Comparison of ENCODE assay signal across 31 cellular contexts in genomic region chr16:48586083-48586482, GRCh38.
"Had no signal": no experiment of that assay in that cellular context is flagged by ENCODE, and none has a peak within 500 bp of the region (broad histone marks: within the 10 kb centered on the region; RNA-seq: fewer than 3 reads in every experiment).

No MANE protein-coding gene starts in this region.

- H3K27me3 Mint-ChIP-seq: activated B cell treated with CpG ODN at 0.5 μM for 24 hours; activated CD8-positive, alpha-beta T cell treated with anti-CD3 and anti-CD28 coated beads for 36 hours; naive B cell; type B pancreatic cell had no signal

- DNase-seq: activated B cell treated with CpG ODN at 0.5 μM for 24 hours; activated CD4-positive, alpha-beta T cell treated with anti-CD3 and anti-CD28 coated beads, Interleukin-2, amount 50 U/mL, for 1 hour; activated CD8-positive, alpha-beta T cell treated with anti-CD3 and anti-CD28 coated beads for 36 hours; activated naive CD4-positive, alpha-beta T cell; activated T-cell treated with anti-CD3 and anti-CD28 coated beads, Interleukin-2, amount 50 U/mL, for 48 hours; adrenal gland; aorta; body of pancreas; cerebellar nuclear complex; colonic mucosa; effector CD8-positive, alpha-beta T cell; erythroblast; gastrocnemius medialis; glutamatergic neuron; left cardiac atrium; left ventricle myocardium superior; naive B cell; occipital lobe; right cardiac atrium; stimulated activated CD4-positive, alpha-beta T cell treated with anti-CD3 and anti-CD28 coated beads, Interleukin-15, amount 100 ng/mL, for 24 hours; stimulated activated CD4-positive, alpha-beta T cell treated with anti-CD3 and anti-CD28 coated beads, Interleukin-2, amount 100 ng/mL, for 24 hours; stimulated activated naive CD4-positive, alpha-beta T cell; T-helper 1 cell; testis; uterus had no signal

- FAIRE-seq: keratinocyte had no signal

- H3K4me2 ChIP-seq: neural progenitor cell had no signal

- H3K4me1 ChIP-seq: colonic mucosa, neural progenitor cell, testis, uterus had no signal

- H3K4me1 Mint-ChIP-seq: neural progenitor cell had no signal

- H3K27me3 ChIP-seq: adrenal gland, body of pancreas, colonic mucosa, gastrocnemius medialis, neural progenitor cell, testis, uterus had no signal

- H3K9me3 ChIP-seq: colonic mucosa, gastrocnemius medialis, testis had no signal

- H3K4me3 ChIP-seq: adrenal gland, body of pancreas, colonic mucosa, gastrocnemius medialis, neural progenitor cell, testis, uterus had no signal

- H3K36me3 ChIP-seq: adrenal gland, colonic mucosa, gastrocnemius medialis, uterus had no signal

- H3K4me3 Mint-ChIP-seq: activated B cell treated with CpG ODN at 0.5 μM for 24 hours; activated CD8-positive, alpha-beta T cell treated with anti-CD3 and anti-CD28 coated beads for 36 hours; naive B cell; neural progenitor cell; T-helper 2 cell treated with Interferon-gamma antibody and Interleukin-4, amounts not matched to agents 5 μg/mL and 100 μg/mL, for 36 hours; type B pancreatic cell had no signal

- H3K9ac ChIP-seq: neural progenitor cell, parathyroid adenoma had no signal

- ATAC-seq: activated CD8-positive, alpha-beta T cell treated with anti-CD3 and anti-CD28 coated beads for 36 hours; activated naive CD4-positive, alpha-beta T cell treated with anti-CD3 and anti-CD28 coated beads, Interleukin-2, amount 50 U/mL, for 72 hours; body of pancreas; gastrocnemius medialis; left cardiac atrium; left ventricle myocardium superior; right cardiac atrium had no signal

- H3K27ac Mint-ChIP-seq: activated B cell treated with CpG ODN at 0.5 μM for 24 hours; activated CD8-positive, alpha-beta T cell treated with anti-CD3 and anti-CD28 coated beads for 36 hours; activated naive CD4-positive, alpha-beta T cell treated with anti-CD3 and anti-CD28 coated beads, Interleukin-2, amount 50 U/mL, for 72 hours; naive B cell; neural progenitor cell; T-helper 2 cell treated with Interferon-gamma antibody and Interleukin-4, amounts not matched to agents 5 μg/mL and 100 μg/mL, for 36 hours; type B pancreatic cell had no signal

- H2AFZ ChIP-seq: neural progenitor cell, parathyroid adenoma had no signal

- H3K27ac ChIP-seq: adrenal gland, body of pancreas, colonic mucosa, gastrocnemius medialis, neural progenitor cell, parathyroid adenoma, testis, uterus had no signal
